21 cellular contexts compared by ENCODE assay signal in the genomic region with DNA sequence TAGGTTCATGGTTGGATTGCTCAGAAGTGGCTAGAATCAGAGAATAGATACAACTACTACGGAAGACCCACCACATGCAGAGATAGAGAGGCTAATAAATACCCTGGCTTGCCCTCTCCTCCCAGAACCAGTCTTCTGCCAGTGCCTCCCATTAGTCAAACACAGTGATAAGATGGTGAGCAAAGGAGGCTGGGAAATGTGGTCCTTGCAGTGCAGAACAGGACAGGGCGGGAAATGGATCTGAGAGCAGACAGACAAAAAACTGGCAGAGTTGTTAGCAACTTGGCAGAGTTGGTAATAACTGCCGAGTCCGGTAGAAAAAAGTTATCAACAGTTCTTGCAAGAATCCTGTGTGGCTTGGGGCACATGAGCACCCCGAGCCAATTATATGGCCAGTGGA. TPM values are rescaled to one million over a fixed set of nuclear protein-coding genes. Genes with fewer than 3 reads are reported as not detected.
"Had no signal": no experiment of that assay in that cellular context is flagged by ENCODE, and none has a peak within 500 bp of the region (broad histone marks: within the 10 kb centered on the region; RNA-seq: fewer than 3 reads in every experiment).

No MANE protein-coding gene starts in this region.

- H3K9ac ChIP-seq: SK-N-SH had no signal

- DNase-seq: Kasumi-1, KG1, MM.1S, NCI-H1092 treated with DMSO at 0.1 percent for 48 hours, NCI-H1436, NCI-H187, NCI-H2029, NCI-H2081 treated with DMSO at 0.1 percent for 48 hours, NCI-H2171, NCI-H226, NCI-H510A, NCI-H524 treated with DMSO at 0.1 percent for 48 hours, NCI-H69, NCI-H774, Right ventricle myocardium superior, RPMI8226, T-helper 1 cell had no signal

- H3K9me3 ChIP-seq: SK-N-SH had no signal

- H3K9me2 ChIP-seq: SK-N-SH had no signal

- H3K4me2 ChIP-seq: SK-N-SH had no signal

RNA-seq across cellular contexts. Expression of gene KLK1, which starts 8.7 kb away (rescaled TPM):
- total RNA-seq: M059J, Right ventricle myocardium superior, SK-MEL-5 had no signal
- polyA plus RNA-seq: SK-N-SH had no signal

RNA-seq across cellular contexts. Expression of gene KLK15, which starts 18.5 kb away (rescaled TPM):
- total RNA-seq: HT-29, M059J, Right ventricle myocardium superior, SK-MEL-5 had no signal
- polyA plus RNA-seq: SK-N-SH had no signal

RNA-seq across cellular contexts. Expression of gene ACP4, which starts 24.7 kb away (rescaled TPM):
- total RNA-seq: HT-29, M059J, Right ventricle myocardium superior, SK-MEL-5 had no signal
- polyA plus RNA-seq: SK-N-SH had no signal

RNA-seq across cellular contexts. Expression of gene KLK3, which starts 39.8 kb away (rescaled TPM):
- total RNA-seq: HT-29, M059J, Right ventricle myocardium superior, SK-MEL-5 had no signal
- polyA plus RNA-seq: SK-N-SH had no signal

RNA-seq across cellular contexts. Expression of gene GPR32, which starts 44.6 kb away (rescaled TPM):
- total RNA-seq: HT-29, M059J, Right ventricle myocardium superior, SK-MEL-5 had no signal
- polyA plus RNA-seq: SK-N-SH had no signal
